Comparison of ENCODE assay signal across 30 cellular contexts in the genomic region with DNA sequence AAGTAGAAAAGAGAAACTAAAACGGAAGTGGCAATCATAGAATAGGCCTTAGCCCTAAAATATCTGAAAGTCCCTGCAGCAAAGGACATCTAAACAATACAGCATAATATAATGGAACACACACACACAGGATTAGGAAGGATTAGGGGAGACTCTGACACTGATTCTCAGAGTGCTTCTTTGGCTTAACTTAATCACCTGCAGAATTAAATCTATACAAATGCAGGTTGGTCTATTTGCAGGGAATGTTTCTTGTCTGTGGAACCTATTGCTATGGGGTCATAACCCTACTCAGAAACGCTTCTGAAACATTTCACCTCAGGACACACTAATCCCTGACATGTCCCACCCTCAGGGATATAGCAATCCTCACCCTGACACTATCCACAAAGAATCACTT.
"Had no signal": no experiment of that assay in that cellular context is flagged by ENCODE, and none has a peak within 500 bp of the region (broad histone marks: within the 10 kb centered on the region; RNA-seq: fewer than 3 reads in every experiment).

No MANE protein-coding gene starts in this region.

- ATAC-seq: activated CD8-positive, alpha-beta memory T cell treated with anti-CD3 and anti-CD28 coated beads, Interleukin-2, amount 10 ng/mL, durations not matched to agents 7 days and 5 days; activated naive CD8-positive, alpha-beta T cell treated with anti-CD3 and anti-CD28 coated beads, Interleukin-2, amount 50 U/mL, for 24 hours; K562; Panc1 had no signal

- H3K27ac ChIP-seq: SJCRH30, SK-N-MC, WERI-Rb-1 had no signal

- H3K27me3 ChIP-seq: SJCRH30 had no signal

- H3K27ac Mint-ChIP-seq: activated CD4-positive, alpha-beta memory T cell treated with anti-CD3 and anti-CD28 coated beads, Interleukin-2, amount 10 ng/mL, durations not matched to agents 7 days and 5 days; activated CD8-positive, alpha-beta memory T cell treated with anti-CD3 and anti-CD28 coated beads, Interleukin-2, amount 10 ng/mL, durations not matched to agents 7 days and 5 days; activated naive CD4-positive, alpha-beta T cell treated with anti-CD3 and anti-CD28 coated beads for 36 hours; activated naive CD8-positive, alpha-beta T cell; activated naive CD8-positive, alpha-beta T cell treated with anti-CD3 and anti-CD28 coated beads, Interleukin-2, amount 50 U/mL, for 24 hours; activated T-cell treated with anti-CD3 and anti-CD28 coated beads, Interleukin-2, amount 50 U/mL, for 24 hours had no signal

- H3K36me3 ChIP-seq: SJCRH30, WERI-Rb-1 had no signal

- H3K36me3 Mint-ChIP-seq: activated CD8-positive, alpha-beta memory T cell treated with anti-CD3 and anti-CD28 coated beads, Interleukin-2, amount 10 ng/mL, durations not matched to agents 7 days and 5 days; activated naive CD8-positive, alpha-beta T cell; brain had no signal

- FAIRE-seq: bronchial epithelial cell, K562 had no signal

- H3K9me3 ChIP-seq: SJCRH30 had no signal

- H3K4me3 ChIP-seq: K562, SJCRH30, SK-N-MC had no signal

- DNase-seq: activated CD4-positive, alpha-beta memory T cell treated with anti-CD3 and anti-CD28 coated beads, Interleukin-2, amount 10 ng/mL, durations not matched to agents 7 days and 5 days; activated CD4-positive, alpha-beta T cell treated with anti-CD3 and anti-CD28 coated beads for 1 hour; activated CD4-positive, alpha-beta T cell treated with anti-CD3 and anti-CD28 coated beads for 48 hours; activated CD4-positive, CD25-positive, alpha-beta regulatory T cell; activated CD8-positive, alpha-beta memory T cell treated with anti-CD3 and anti-CD28 coated beads for 24 hours; activated CD8-positive, alpha-beta memory T cell treated with anti-CD3 and anti-CD28 coated beads, Interleukin-2, amount 10 ng/mL, durations not matched to agents 7 days and 5 days; activated gamma-delta T cell treated with Interleukin-2 at 50 U/mL for 16 hours; activated naive CD4-positive, alpha-beta T cell treated with anti-CD3 and anti-CD28 coated beads for 36 hours; activated naive CD8-positive, alpha-beta T cell treated with anti-CD3 and anti-CD28 coated beads, Interleukin-2, amount 50 U/mL, for 24 hours; activated T-cell treated with anti-CD3 and anti-CD28 coated beads, Interleukin-2, amount 50 U/mL, for 24 hours; anterior cingulate cortex; central memory CD4-positive, alpha-beta T cell; NCI-H1048; NCI-H1105 treated with DMSO at 0.1 percent for 48 hours; NCI-H1436; NCI-H1694 treated with DMSO at 0.1 percent for 48 hours; NCI-H2029; NCI-H345; NCI-H526 treated with DMSO at 0.1 percent for 48 hours; NCI-H774; SHP77; SJCRH30; T1000; WERI-Rb-1 had no signal
